11 cellular contexts compared by ENCODE assay signal in the genomic region with DNA sequence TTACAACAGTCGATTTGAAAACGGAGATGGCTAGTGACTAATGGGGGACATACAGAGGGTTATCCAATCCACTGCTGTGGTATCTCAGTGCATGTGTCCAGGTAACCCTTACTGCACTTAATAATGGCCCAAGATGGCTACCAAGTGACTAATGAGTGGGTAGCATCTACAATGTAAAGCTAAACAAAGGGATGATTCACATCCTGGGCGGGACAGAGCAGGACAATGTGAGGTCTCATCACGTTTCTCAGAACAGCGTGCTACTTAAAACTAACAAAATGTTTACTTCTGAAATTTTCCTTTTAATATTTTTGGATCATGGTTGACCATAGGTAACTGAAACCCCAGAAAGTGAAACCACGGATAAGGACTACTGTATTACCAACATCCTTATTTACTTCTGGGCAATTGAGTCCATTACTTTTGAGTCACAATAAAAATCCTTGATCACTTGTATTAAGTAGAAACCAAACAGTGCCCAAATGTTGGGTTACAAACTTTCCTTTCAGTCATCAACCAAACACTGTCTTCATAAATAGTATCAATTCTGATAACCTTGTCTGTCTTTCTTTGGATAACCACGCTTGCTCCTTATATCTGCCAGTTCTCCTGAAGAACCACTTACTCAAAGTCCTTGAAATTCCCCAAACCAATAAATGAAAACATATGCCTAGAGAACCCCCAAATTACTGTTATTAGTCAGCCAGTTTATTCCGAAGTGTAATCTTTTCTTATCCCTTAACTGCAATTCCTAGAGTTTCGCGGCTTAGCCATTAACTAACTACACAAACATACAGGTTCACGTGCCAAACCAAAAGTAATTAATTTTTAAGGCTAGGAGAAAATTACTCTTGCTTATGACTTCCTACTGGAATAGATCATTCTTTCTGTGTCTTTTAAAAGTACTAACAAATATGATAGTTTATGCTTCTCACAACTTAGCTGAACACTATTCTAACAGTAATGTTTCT. TPM values are rescaled to one million over a fixed set of nuclear protein-coding genes. Genes with fewer than 3 reads are reported as not detected.
DNase-seq lines count a peak whose midpoint lies in the region; ATAC-seq, FAIRE-seq and TF ChIP-seq lines count a peak whose summit lies in the region.
"Had no signal": no experiment of that assay in that cellular context is flagged by ENCODE, and none has a peak within 500 bp of the region (broad histone marks: within the 10 kb centered on the region; RNA-seq: fewer than 3 reads in every experiment).

No MANE protein-coding gene starts in this region.

- H3K79me1 ChIP-seq in mesenchymal stem cell (replicated peaks; ENCODE audit: low read length, poor library complexity, severe bottlenecking): peaks cover 12% of the 10 kb centered on the region

- no peak overlapping the region for H3K14ac ChIP-seq in mesenchymal stem cell (ENCODE audit: low read length in 2 of 2)

- no peak for ATAC-seq in K562

- H3K4me1 ChIP-seq in Caco-2 (no peaks in the 10 kb centered on the region; the same call in 1 of the 2 replicates), K562 (replicated peaks in 1 of 2; ENCODE audit: control insufficient read depth in 2 of 2, insufficient read depth in 2 of 2, low read length in 2 of 2) (no peaks in the 10 kb centered on the region; a peak in 1 of 5 replicates), mesenchymal stem cell (ENCODE audit: control insufficient read depth, insufficient read depth, low read depth, low read length) (peaks cover 1% of the 10 kb centered on the region), vagina (no peaks in the 10 kb centered on the region), Peyer's patch (no peaks in the 10 kb centered on the region)

- peak overlapping the region; percentile 12 for H3K27ac Mint-ChIP-seq in Caco-2 (ENCODE audit: unreplicated experiment)
- no peak overlapping the region for H3K27ac Mint-ChIP-seq in T-helper 2 cell treated with Interferon-gamma antibody and Interleukin-4, amounts not matched to agents 5 μg/mL and 100 μg/mL, for 36 hours
- H3K27ac Mint-ChIP-seq: activated CD4-positive, alpha-beta T cell treated with anti-CD3 and anti-CD28 coated beads, Interleukin-2, amount 10 ng/mL, durations not matched to agents 7 days and 5 days had no signal

- no TSS peak for BruUV-seq in Caco-2 (replicated peaks; lab: Mats Ljungman, UMichigan)
- BruUV-seq in K562 (replicated peaks; lab: Mats Ljungman, UMichigan): no TSS peak

- H3K9me3 Mint-ChIP-seq in Caco-2 (ENCODE audit: unreplicated experiment): no peaks in the 10 kb centered on the region
- no peaks in the 10 kb centered on the region for H3K9me3 Mint-ChIP-seq in T-helper 2 cell treated with Interferon-gamma antibody and Interleukin-4, amounts not matched to agents 5 μg/mL and 100 μg/mL, for 36 hours
- H3K9me3 Mint-ChIP-seq: activated CD4-positive, alpha-beta T cell treated with anti-CD3 and anti-CD28 coated beads, Interleukin-2, amount 10 ng/mL, durations not matched to agents 7 days and 5 days had no signal

- H3K4me3 ChIP-seq in Caco-2 (ENCODE audit: low read depth, low read length): no peak overlapping the region
- H3K4me3 ChIP-seq in K562: no peak overlapping the region
- no peak overlapping the region for H3K4me3 ChIP-seq in mesenchymal stem cell (ENCODE audit: insufficient read depth in 1 of 2, low read depth in 1 of 2, low read length in 2 of 2)
- no peak overlapping the region for H3K4me3 ChIP-seq in vagina
- H3K4me3 ChIP-seq in Peyer's patch: no peak overlapping the region
- H3K4me3 ChIP-seq: ovary had no signal

- H2AFZ ChIP-seq in K562 (ENCODE audit: low read depth, low read length) (no peak overlapping the region), mesenchymal stem cell (ENCODE audit: low read depth, low read length) (no peak overlapping the region)

- H3K18ac ChIP-seq in mesenchymal stem cell (ENCODE audit: low read depth in 1 of 2, low read length in 2 of 2): no peak overlapping the region

- DNase-seq in Caco-2 (no peak), LHCN-M2 (ENCODE audit: low read depth) (peak; percentile 86), K562 (ENCODE audit: extremely low read depth in 1 of 4, low spot score in 3 of 4) (peak in 1 of 4 experiments; percentile 25), mesenchymal stem cell (peak; percentile 69), vagina (ENCODE audit: extremely low spot score in 2 of 2) (no peak), NCI-H1417 (lab: John Stamatoyannopoulos, UW) (no peak), Peyer's patch (no peak)
- DNase-seq in T-helper 2 cell treated with Interferon-gamma antibody and Interleukin-4, amounts not matched to agents 5 μg/mL and 100 μg/mL, for 36 hours (ENCODE audit: low spot score): no peak
- DNase-seq: activated CD4-positive, alpha-beta T cell treated with anti-CD3 and anti-CD28 coated beads, Interleukin-2, amount 10 ng/mL, durations not matched to agents 7 days and 5 days; KG1; ovary had no signal

- H3K36me3 ChIP-seq in Caco-2 (ENCODE audit: control insufficient read depth, insufficient read depth, low read length) (peaks cover 4% of the 10 kb centered on the region; the same call in 1 of the 2 replicates), K562 (ENCODE audit: control insufficient read depth, insufficient read depth, low read length) (peaks cover 15% of the 10 kb centered on the region), mesenchymal stem cell (ENCODE audit: control insufficient read depth in 1 of 2, insufficient read depth in 2 of 2, low read depth in 1 of 2, low read length in 2 of 2) (peaks cover 6 to 80% of the 10 kb centered on the region in 2 experiments), vagina (peaks cover 0 to 25% of the 10 kb centered on the region in 2 donors), Peyer's patch (peaks cover 0 to 19% (median 0%) of the 10 kb centered on the region in 3 donors)
- H3K36me3 ChIP-seq: ovary had no signal

- H3K27ac ChIP-seq in K562 (ENCODE audit: extremely low read depth, low read depth, low read length) (no peak overlapping the region), mesenchymal stem cell (ENCODE audit: low read length, poor library complexity, severe bottlenecking) (no peak overlapping the region), vagina (no peak overlapping the region), Peyer's patch (no peak overlapping the region)
- H3K27ac ChIP-seq: ovary had no signal

- no peak for TF ChIP-seq CTCF in Caco-2 (IDR thresholded peaks at IDR 0.05; ENCODE audit: insufficient read depth in 1 of 2, low read depth in 1 of 2, low read length in 1 of 2, severe bottlenecking in 1 of 2, unreplicated experiment in 1 of 2)
- TF ChIP-seq CTCF in K562 (IDR thresholded peaks at IDR 0.05 in 2 of 3, conservative IDR thresholded peaks at IDR 0.05 in 1 of 3; ENCODE audit: insufficient read depth in 2 of 3, low read depth in 1 of 3, low read length in 3 of 3): no peak
- no peak for TF ChIP-seq CTCF in vagina (IDR thresholded peaks at IDR 0.05)
- TF ChIP-seq CTCF in Peyer's patch (IDR thresholded peaks at IDR 0.05): no peak

- H3K9ac ChIP-seq in K562 (ENCODE audit: insufficient read depth in 1 of 2, low read depth in 2 of 2, low read length in 2 of 2) (no peak overlapping the region), mesenchymal stem cell (ENCODE audit: low read length) (no peak overlapping the region)

- in situ Hi-C loops in K562 (cut with MboI): no loop called here

- TF ChIP-seq POLR2A in K562 (conservative IDR thresholded peaks at IDR 0.05) (no peak), vagina (IDR thresholded peaks at IDR 0.05) (no peak), Peyer's patch (IDR thresholded peaks at IDR 0.05) (no peak)

- no peak overlapping the region for H3K23ac ChIP-seq in mesenchymal stem cell (ENCODE audit: low read length in 2 of 2)

- no peaks in the 10 kb centered on the region for H3K9me1 ChIP-seq in K562 (ENCODE audit: control insufficient read depth, insufficient read depth, low read length)

- H3K4me1 Mint-ChIP-seq in Caco-2 (ENCODE audit: low read depth, unreplicated experiment): no peaks in the 10 kb centered on the region
- peaks cover 6% of the 10 kb centered on the region for H3K4me1 Mint-ChIP-seq in T-helper 2 cell treated with Interferon-gamma antibody and Interleukin-4, amounts not matched to agents 5 μg/mL and 100 μg/mL, for 36 hours (ENCODE audit: low read depth)

- H3K27me3 ChIP-seq in Caco-2 (replicated peaks; ENCODE audit: control insufficient read depth, insufficient read depth, low read length) (no peaks in the 10 kb centered on the region), K562 (ENCODE audit: control insufficient read depth in 2 of 2, insufficient read depth in 2 of 2, low read length in 2 of 2) (no peaks in the 10 kb centered on the region), mesenchymal stem cell (ENCODE audit: control insufficient read depth in 1 of 2, insufficient read depth in 1 of 2, low read length in 2 of 2) (no peaks in the 10 kb centered on the region), vagina (no peaks in the 10 kb centered on the region), Peyer's patch (no peaks in the 10 kb centered on the region)
- H3K27me3 ChIP-seq: ovary had no signal

- H4K8ac ChIP-seq in mesenchymal stem cell (ENCODE audit: low read length): no peak overlapping the region

- H3K27me3 Mint-ChIP-seq in Caco-2 (ENCODE audit: insufficient read depth, unreplicated experiment): no peaks in the 10 kb centered on the region
- H3K27me3 Mint-ChIP-seq in T-helper 2 cell treated with Interferon-gamma antibody and Interleukin-4, amounts not matched to agents 5 μg/mL and 100 μg/mL, for 36 hours (ENCODE audit: low read depth): no peaks in the 10 kb centered on the region
- H3K27me3 Mint-ChIP-seq: activated CD4-positive, alpha-beta T cell treated with anti-CD3 and anti-CD28 coated beads, Interleukin-2, amount 10 ng/mL, durations not matched to agents 7 days and 5 days had no signal

- H2BK15ac ChIP-seq in mesenchymal stem cell (ENCODE audit: low read depth, poor library complexity, severe bottlenecking): no peak overlapping the region

- 84% methylated on average over 11 of the region's 11 CpGs for whole genome bisulfite sequencing in K562 (ENCODE audit: insufficient coverage, low coverage, missing lambda C conversion rate)
- 57% methylated on average over 7 of the region's 11 CpGs for whole genome bisulfite sequencing in mesenchymal stem cell

- intact Hi-C loops in Caco-2 (cut with micrococcal nuclease; ENCODE audit: unreplicated experiment) (no loop called here), K562 (cut with micrococcal nuclease) (no loop called here), vagina (cut with DNase I) (no loop called here)

- H2BK120ac ChIP-seq in mesenchymal stem cell (ENCODE audit: low read depth, low read length): no peak overlapping the region

- POLR2A ChIA-PET in Caco-2 (lab: Charles Lee) (no interaction called here), K562 (lab: Yijun Ruan, JAX) (interaction anchor here (1.2 kb wide), 1 partner anchor 14 kb away, joined by 3 read pairs; no protein-coding TSS in a partner anchor)

- FAIRE-seq in K562 (lab: Jason Lieb, UNC): no peak

- TF ChIP-seq EP300 in K562 (IDR thresholded peaks at IDR 0.05; ENCODE audit: low read length): no peak

- no peak overlapping the region; the same call in 1 of the 2 replicates for H3K4me2 ChIP-seq in K562 (ENCODE audit: insufficient read depth, low read length)
- no peak overlapping the region for H3K4me2 ChIP-seq in mesenchymal stem cell (ENCODE audit: low read length, poor library complexity, severe bottlenecking)

- H3K9me3 ChIP-seq in Caco-2 (no peaks in the 10 kb centered on the region), K562 (replicated peaks; ENCODE audit: control insufficient read depth, insufficient read depth, low read depth, low read length) (no peaks in the 10 kb centered on the region), mesenchymal stem cell (ENCODE audit: control insufficient read depth, low read length) (no peaks in the 10 kb centered on the region), vagina (no peaks in the 10 kb centered on the region), Peyer's patch (no peaks in the 10 kb centered on the region)
- H3K9me3 ChIP-seq: ovary had no signal

- H4K20me1 ChIP-seq in K562 (replicated peaks; ENCODE audit: control insufficient read depth, insufficient read depth, low read length): no peaks in the 10 kb centered on the region

- no peak overlapping the region for H2BK5ac ChIP-seq in mesenchymal stem cell (ENCODE audit: low read depth, low read length, poor library complexity, severe bottlenecking)

- no peaks in the 10 kb centered on the region for H3K79me2 ChIP-seq in K562 (ENCODE audit: control insufficient read depth, insufficient read depth, low read length)

- CTCF ChIA-PET in Caco-2 (lab: Charles Lee) (interaction anchor here (0.7 kb wide), 1 partner anchor 433 kb away, joined by 3 read pairs; no protein-coding TSS in a partner anchor), K562 (lab: Yijun Ruan, JAX; ENCODE audit: low intra/inter-chr PET ratio) (no interaction called here)

- H3K36me3 Mint-ChIP-seq in Caco-2 (ENCODE audit: insufficient read depth, unreplicated experiment): peaks cover 68% of the 10 kb centered on the region
- peaks cover 18% of the 10 kb centered on the region for H3K36me3 Mint-ChIP-seq in T-helper 2 cell treated with Interferon-gamma antibody and Interleukin-4, amounts not matched to agents 5 μg/mL and 100 μg/mL, for 36 hours (ENCODE audit: low read depth)

- no peak overlapping the region for H3K4me3 Mint-ChIP-seq in Caco-2 (ENCODE audit: unreplicated experiment)
- H3K4me3 Mint-ChIP-seq in T-helper 2 cell treated with Interferon-gamma antibody and Interleukin-4, amounts not matched to agents 5 μg/mL and 100 μg/mL, for 36 hours: no peak overlapping the region
- H3K4me3 Mint-ChIP-seq: activated CD4-positive, alpha-beta T cell treated with anti-CD3 and anti-CD28 coated beads, Interleukin-2, amount 10 ng/mL, durations not matched to agents 7 days and 5 days had no signal

- no peak for TF ChIP-seq RAD21 in K562 (CRISPR knock-in tag; conservative IDR thresholded peaks at IDR 0.05 in 1 of 2, IDR thresholded peaks at IDR 0.05 in 1 of 2)

- H4K91ac ChIP-seq in mesenchymal stem cell (ENCODE audit: low read length): peak overlapping the region; percentile 34

- peak overlapping the region in 1 of 2 experiments; percentile 28 for H2BK12ac ChIP-seq in mesenchymal stem cell (ENCODE audit: low read length in 2 of 2)

- H3K4ac ChIP-seq in mesenchymal stem cell (ENCODE audit: low read depth in 1 of 2, low read length in 2 of 2): no peak overlapping the region

- no peak overlapping the region for H2AK5ac ChIP-seq in mesenchymal stem cell (ENCODE audit: low read length, severe bottlenecking)

RNA-seq across cellular contexts. Expression of gene ELL2, which starts 59.7 kb away (rescaled TPM):
- total RNA-seq in Caco-2 (2022) (78.1 and 81.0 TPM in 2 replicates), LHCN-M2 (2014; rRNA removed) (76.3 and 84.1 TPM in 2 replicates), K562 (2014; rRNA removed) (14.0 and 18.3 TPM in 2 replicates), K562 (2014; rRNA removed; fragmentation: Illumina TruSeq; extraction: Trizol) (14.7 and 17.1 TPM in 2 replicates), K562 (2015; rRNA removed; fragmentation: Illumina TruSeq; extraction: Trizol) (10.1 and 12.5 TPM in 2 replicates), K562 (2021) (16.2 and 23.1 TPM in 2 replicates), vagina (113 TPM), Peyer's patch (10 to 100 TPM; 27.9 to 88.3 (median 38.7) TPM)
- 38.7 TPM for polyA plus RNA-seq in LHCN-M2 (2012)
- total RNA-seq in K562 (2011; cell fraction: chromatin; rRNA removed; ENCODE audit: low replicate concordance): 31.2 and 65.3 TPM in 2 replicates
- total RNA-seq in K562 (2011; cell fraction: nucleolus; rRNA removed): 11.2 and 15.0 TPM in 2 replicates
- total RNA-seq in K562 (2011; cell fraction: nucleoplasm; rRNA removed): 29.9 and 45.8 TPM in 2 replicates
- polyA plus RNA-seq in K562 (2011; rRNA removed) (11.1 and 16.3 TPM in 2 replicates), K562 (2014; fragmentation: Illumina TruSeq; extraction: Trizol) (11.4 and 14.5 TPM in 2 replicates), K562 (2014; fragmentation: Nextera tagmentation; extraction: Ambion mirVana) (1 to 10 TPM; 4.3 to 6.8 TPM), K562 (2014; rRNA removed) (9.0 and 14.6 TPM in 2 replicates)
- 4.0 and 4.7 TPM in 2 replicates for polyA plus RNA-seq in K562 (2011; cell fraction: cytosol; rRNA removed)
- polyA plus RNA-seq in K562 (2011; cell fraction: nucleus; rRNA removed): 13.8 and 14.7 TPM in 2 replicates
- 8.3 and 11.9 TPM in 2 replicates for polyA plus RNA-seq in K562 (2012)
- 21.9 and 28.0 TPM in 2 replicates for polyA minus RNA-seq in K562 (2011; rRNA and poly(A)+ RNA removed)
- polyA minus RNA-seq in K562 (2011; cell fraction: cytosol; rRNA and poly(A)+ RNA removed): 4.8 and 11.7 TPM in 2 replicates
- 21.4 and 33.0 TPM in 2 replicates for polyA minus RNA-seq in K562 (2011; cell fraction: nucleus; rRNA and poly(A)+ RNA removed)
- polyA plus RNA-seq in mesenchymal stem cell (2013, experiment 1 of 2): 31.5 TPM
- 32.3 TPM for polyA plus RNA-seq in mesenchymal stem cell (2013, experiment 2 of 2)

Comparison
In these comparisons a context has a peak if more than half of its experiments do, and no peak if none do; other contexts are left out.
1. DNase-seq: peak in LHCN-M2 (single experiment) and mesenchymal stem cell (single experiment); none in Caco-2 (0 of 2), vagina (0 of 2), T-helper 2 cell treated with Interferon-gamma antibody and Interleukin-4, amounts not matched to agents 5 μg/mL and 100 μg/mL, for 36 hours (single experiment), NCI-H1417 (0 of 3) and Peyer's patch (0 of 3).